ENCODE assay signal across 8 cellular contexts in genomic region chr10:15023079-15023478, GRCh38. TPM values are rescaled to one million over a fixed set of nuclear protein-coding genes. Genes with fewer than 3 reads are reported as not detected.
"Had no signal": no experiment of that assay in that cellular context is flagged by ENCODE, and none has a peak within 500 bp of the region (broad histone marks: within the 10 kb centered on the region; RNA-seq: fewer than 3 reads in every experiment).

No MANE protein-coding gene starts in this region.

RNA-seq across cellular contexts. Expression of gene OLAH, which starts 20.7 kb away (rescaled TPM):
- total RNA-seq: natural killer cell, neural crest cell, osteoblast, pancreas, progenitor cell of endocrine pancreas, pulmonary artery endothelial cell, smooth muscle cell had no signal
- polyA plus RNA-seq: neural cell, pancreas, smooth muscle cell had no signal
